In the genomic region with DNA sequence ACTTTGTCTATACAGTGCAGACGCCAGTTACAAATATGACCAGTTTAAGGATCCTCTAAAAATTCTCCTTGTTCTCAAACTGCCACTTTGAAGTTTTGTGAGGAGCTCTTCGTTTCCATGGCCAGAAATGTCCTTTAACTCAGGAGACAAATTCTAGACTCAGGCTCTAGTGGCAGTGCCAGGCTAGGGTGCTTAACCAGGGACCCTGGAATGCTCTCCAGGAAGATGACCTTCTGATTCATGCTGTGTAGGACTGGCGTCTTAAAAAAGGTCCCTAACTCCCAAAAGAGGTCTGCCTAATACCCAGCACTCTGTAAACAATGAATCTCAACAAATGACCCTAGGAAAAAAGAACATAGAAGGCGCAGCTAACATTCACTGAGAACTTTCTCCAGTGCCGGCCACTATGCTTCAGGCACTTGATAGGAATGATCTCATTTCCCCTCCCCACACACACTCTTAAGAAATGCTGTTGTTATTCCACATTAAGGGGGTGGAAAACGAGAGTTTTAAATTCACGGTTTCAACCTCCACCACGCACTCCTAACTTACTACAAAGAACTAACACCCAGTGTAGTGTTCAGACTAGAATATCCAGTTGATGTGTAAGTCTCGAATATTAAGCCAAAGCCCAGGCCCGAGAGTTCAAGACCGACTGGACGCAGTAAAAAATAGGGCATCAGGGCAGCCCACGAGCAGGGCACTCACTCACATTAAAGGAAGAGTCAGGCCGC, we compare ENCODE assay signal across 8 cellular contexts. TPM values are rescaled to one million over a fixed set of nuclear protein-coding genes. Genes with fewer than 3 reads are reported as not detected.
DNase-seq lines count a peak whose midpoint lies in the region; ATAC-seq, FAIRE-seq and TF ChIP-seq lines count a peak whose summit lies in the region.

No MANE protein-coding gene starts in this region.

- H3K4me3 ChIP-seq in BE2C (ENCODE audit: low read depth, low read length) (peak overlapping the region; percentile 78), Peyer's patch (peak overlapping the region; percentile 90 to 99 (median 94))

- DNase-seq in BE2C: no peak
- DNase-seq in Peyer's patch: peak in 1 of 3 donors; percentile 27
- DNase-seq in effector memory CD8-positive, alpha-beta T cell: no peak
- DNase-seq in naive B cell: no peak
- no peak for DNase-seq in NCI-H1105 treated with DMSO at 0.1 percent for 48 hours (lab: John Stamatoyannopoulos, UW)
- no peak for DNase-seq in D721Med (ENCODE audit: insufficient read length, low spot score)

- H3K4me3 Mint-ChIP-seq in effector memory CD8-positive, alpha-beta T cell: peak overlapping the region; percentile 95 to 98
- peak overlapping the region; percentile 89 to 100 (median 98) for H3K4me3 Mint-ChIP-seq in naive B cell

- peaks cover 62% of the 10 kb centered on the region for H3K36me3 Mint-ChIP-seq in effector memory CD8-positive, alpha-beta T cell (ENCODE audit: insufficient read depth)
- peaks cover 4 to 17% of the 10 kb centered on the region in 2 donors for H3K36me3 Mint-ChIP-seq in naive B cell

- no peak for TF ChIP-seq POLR2A in Peyer's patch (IDR thresholded peaks at IDR 0.05)

- H3K27ac ChIP-seq in Peyer's patch: peak overlapping the region; percentile 93 to 97 (median 94)

- FAIRE-seq in D721Med (lab: Jason Lieb, UNC): no peak

- no peak for TF ChIP-seq CTCF in BE2C (IDR thresholded peaks at IDR 0.05; ENCODE audit: low read depth, low read length)
- TF ChIP-seq CTCF in Peyer's patch (IDR thresholded peaks at IDR 0.05): no peak
- TF ChIP-seq CTCF in D721Med (IDR thresholded peaks at IDR 0.05; ENCODE audit: insufficient read depth, missing control alignments): no peak

- H3K27me3 Mint-ChIP-seq in effector memory CD8-positive, alpha-beta T cell: no peaks in the 10 kb centered on the region
- H3K27me3 Mint-ChIP-seq in naive B cell: no peaks in the 10 kb centered on the region

- H3K9me3 Mint-ChIP-seq in effector memory CD8-positive, alpha-beta T cell: no peaks in the 10 kb centered on the region
- peaks cover 0 to 2% (median 0%) of the 10 kb centered on the region in 7 donors for H3K9me3 Mint-ChIP-seq in naive B cell

- peaks cover 16 to 26% of the 10 kb centered on the region in 2 donors for H3K4me1 Mint-ChIP-seq in effector memory CD8-positive, alpha-beta T cell (ENCODE audit: low read depth in 2 of 2)
- H3K4me1 Mint-ChIP-seq in naive B cell: peaks cover 21 to 34% (median 24%) of the 10 kb centered on the region in 3 donors

- no peaks in the 10 kb centered on the region for H3K9me3 ChIP-seq in BE2C
- no peaks in the 10 kb centered on the region for H3K9me3 ChIP-seq in Peyer's patch

- peak overlapping the region; percentile 91 to 99 for H3K27ac Mint-ChIP-seq in effector memory CD8-positive, alpha-beta T cell
- peak overlapping the region; percentile 87 to 98 (median 94) for H3K27ac Mint-ChIP-seq in naive B cell

- H3K4me1 ChIP-seq in BE2C (no peaks in the 10 kb centered on the region), Peyer's patch (peaks cover 0 to 10% (median 6%) of the 10 kb centered on the region in 4 donors)

- H3K36me3 ChIP-seq in BE2C (peaks cover 4% of the 10 kb centered on the region), Peyer's patch (peaks cover 0 to 43% (median 0%) of the 10 kb centered on the region in 3 donors)

- ATAC-seq in GM21576 (IDR thresholded peaks at IDR 0.05; ENCODE audit: unreplicated experiment): peak; percentile 11
- no peak for ATAC-seq in effector memory CD8-positive, alpha-beta T cell (replicated peaks)
- ATAC-seq in naive B cell (ENCODE audit: low read depth in 2 of 2): no peak
- no peak for ATAC-seq in HG02840 (IDR thresholded peaks at IDR 0.05; ENCODE audit: low FRiP score, unreplicated experiment)

- H3K27me3 ChIP-seq in BE2C (no peaks in the 10 kb centered on the region), Peyer's patch (no peaks in the 10 kb centered on the region)

RNA-seq across cellular contexts. Expression of gene NXF1, which starts 0.8 kb away (rescaled TPM):
- 57.7 TPM for polyA plus RNA-seq in BE2C (2012; ENCODE audit: insufficient read depth, insufficient read length, low read depth)
- 100 to 1,000 TPM in 2 of 4 donors, 10 to 100 TPM in 2; 45.2 to 120 (median 102) TPM for total RNA-seq in Peyer's patch
- 100 to 1,000 TPM in 2 of 6 donors, 10 to 100 TPM in 4; 60.9 to 121 (median 90.6) TPM for polyA plus RNA-seq in naive B cell (ENCODE audit: low read depth in 6 of 6)

RNA-seq across cellular contexts. Expression of gene TMEM223, which starts 12.7 kb away (rescaled TPM):
- polyA plus RNA-seq in BE2C (2012; ENCODE audit: insufficient read depth, insufficient read length, low read depth): 31.6 TPM
- 10 to 100 TPM; 13.8 to 34.5 (median 19.8) TPM for total RNA-seq in Peyer's patch
- polyA plus RNA-seq in naive B cell (ENCODE audit: low read depth in 6 of 6): 10 to 100 TPM; 28.9 to 52.5 (median 45.3) TPM

RNA-seq across cellular contexts. Expression of gene TMEM179B, which starts 17.3 kb away (rescaled TPM):
- 79.2 TPM for polyA plus RNA-seq in BE2C (2012; ENCODE audit: insufficient read depth, insufficient read length, low read depth)
- 100 to 1,000 TPM in 1 of 4 donors, 10 to 100 TPM in 3; 28.9 to 112 (median 83.6) TPM for total RNA-seq in Peyer's patch
- polyA plus RNA-seq in naive B cell (ENCODE audit: low read depth in 6 of 6): 100 to 1,000 TPM; 145 to 275 (median 160) TPM

RNA-seq across cellular contexts. Expression of gene STX5, which starts 27.4 kb away (rescaled TPM):
- 13.3 TPM for polyA plus RNA-seq in BE2C (2012; ENCODE audit: insufficient read depth, insufficient read length, low read depth)
- 10 to 100 TPM; 27.1 to 56.1 (median 38.4) TPM for total RNA-seq in Peyer's patch
- 10 to 100 TPM; 46.4 to 64.2 (median 51.5) TPM for polyA plus RNA-seq in naive B cell (ENCODE audit: low read depth in 6 of 6)

RNA-seq across cellular contexts. Expression of gene TEX54, which starts 28.2 kb away (rescaled TPM):
- not detected for polyA plus RNA-seq in BE2C (2012; ENCODE audit: insufficient read depth, insufficient read length, low read depth)
- total RNA-seq in Peyer's patch: not detected
- polyA plus RNA-seq in naive B cell (ENCODE audit: low read depth in 6 of 6): 1 to 10 TPM in 5 of 6 donors, not detected in 1; 2.3 to 7.0 (median 3.7) TPM
